ENCODE assay signal across 17 cellular contexts in the genomic region with DNA sequence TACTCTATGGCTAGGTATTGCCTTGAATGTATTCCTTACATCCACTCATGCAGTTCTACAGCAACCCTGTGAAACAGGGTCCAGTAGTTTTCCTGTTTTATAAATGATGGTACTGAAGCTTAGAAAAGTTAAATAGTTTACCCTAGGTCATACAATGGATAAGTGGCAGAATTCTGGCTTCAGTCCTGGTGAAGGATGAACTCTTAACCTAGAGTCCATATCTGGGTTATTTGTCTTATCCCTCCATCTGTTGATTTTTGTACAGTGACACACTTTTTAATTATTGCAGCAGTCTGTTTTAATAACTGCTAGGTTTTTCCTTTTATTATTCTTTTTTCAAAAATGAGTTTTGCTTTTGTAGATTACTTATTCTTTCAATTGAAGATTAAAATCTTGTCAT.
"Had no signal": no experiment of that assay in that cellular context is flagged by ENCODE, and none has a peak within 500 bp of the region (broad histone marks: within the 10 kb centered on the region; RNA-seq: fewer than 3 reads in every experiment).

No MANE protein-coding gene starts in this region.

- H3K27me3 ChIP-seq: foreskin keratinocyte, right atrium auricular region, suprapubic skin, thyroid gland had no signal

- H3K4me1 ChIP-seq: right atrium auricular region, thyroid gland had no signal

- DNase-seq: effector CD4-positive, alpha-beta T cell; endodermal cell; erythroblast; foreskin keratinocyte; immature natural killer cell; left ventricle myocardium inferior; mammary epithelial cell; mucosa of descending colon; naive thymus-derived CD8-positive, alpha-beta T cell; stimulated activated CD4-positive, alpha-beta T cell treated with anti-CD3 and anti-CD28 coated beads, Interleukin-4, amount 100 ng/mL, for 1 hour; stimulated activated CD8-positive, alpha-beta memory T cell treated with anti-CD3 and anti-CD28 coated beads, Interleukin-4, amount 100 ng/mL, for 48 hours; stimulated activated naive CD8-positive, alpha-beta T cell treated with anti-CD3 and anti-CD28 coated beads, Interleukin-15, Interleukin-2, amounts not matched to agents 100 U/mL and 50 U/mL, for 24 hours; thyroid gland had no signal

- H3K27ac ChIP-seq: coronary artery, foreskin keratinocyte, left ventricle myocardium inferior, right atrium auricular region, suprapubic skin, thyroid gland had no signal

- H3K4me3 ChIP-seq: coronary artery, left ventricle myocardium inferior, mucosa of descending colon, right atrium auricular region, suprapubic skin, thyroid gland had no signal

- H3K36me3 ChIP-seq: left ventricle myocardium inferior, right atrium auricular region, suprapubic skin, thyroid gland had no signal

- ATAC-seq: foreskin keratinocyte; mucosa of descending colon; naive thymus-derived CD8-positive, alpha-beta T cell; stimulated activated effector memory CD8-positive, alpha-beta T cell treated with anti-CD3 and anti-CD28 coated beads, Interleukin-12 subunit alpha, Interleukin-12 subunit beta, amount 100 ng/mL, for 72 hours; stimulated activated naive CD8-positive, alpha-beta T cell treated with anti-CD3 and anti-CD28 coated beads, Interleukin-15, Interleukin-2, amounts not matched to agents 100 U/mL and 50 U/mL, for 24 hours had no signal

- H3K9me3 ChIP-seq: left ventricle myocardium inferior, mucosa of descending colon, right atrium auricular region, suprapubic skin, thyroid gland had no signal
